27 cellular contexts compared by ENCODE assay signal in the genomic region with DNA sequence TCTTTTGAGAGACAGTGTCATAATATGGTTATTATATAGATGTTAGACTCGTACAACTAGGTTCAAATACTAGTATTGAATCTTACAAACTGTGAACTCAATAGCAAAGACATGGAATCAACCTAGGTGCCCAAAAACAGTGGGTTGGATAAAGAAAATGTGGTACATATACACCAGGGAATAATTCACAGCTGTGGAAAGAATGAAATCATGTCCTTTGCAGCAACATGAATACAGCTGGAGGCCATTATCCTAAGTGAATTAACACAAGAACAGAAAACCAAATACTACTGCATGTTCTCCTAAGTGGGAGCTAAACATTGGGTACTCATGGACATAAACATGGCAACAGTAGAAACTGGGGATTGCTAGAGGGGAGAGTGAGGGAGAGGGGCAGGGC.
"Had no signal": no experiment of that assay in that cellular context is flagged by ENCODE, and none has a peak within 500 bp of the region (broad histone marks: within the 10 kb centered on the region; RNA-seq: fewer than 3 reads in every experiment).

No MANE protein-coding gene starts in this region.

- H3K4me3 ChIP-seq: coronary artery, esophagus muscularis mucosa, lower lobe of right lung, prostate gland, sigmoid colon, suprapubic skin, transverse colon, upper lobe of right lung, uterus had no signal

- DNase-seq: dermis blood vessel endothelial cell; effector memory CD4-positive, alpha-beta T cell; foreskin melanocyte; hypothalamus; immature natural killer cell; islet precursor cell; kidney glomerular epithelial cell; left colon; left ventricle myocardium superior; lower lobe of right lung; naive thymus-derived CD8-positive, alpha-beta T cell; nephron progenitor cell; nucleus accumbens; right cardiac atrium; sigmoid colon; stimulated activated CD4-positive, alpha-beta T cell treated with anti-CD3 and anti-CD28 coated beads, Interleukin-2, amount 100 ng/mL, for 24 hours; stimulated activated CD4-positive, alpha-beta T cell treated with anti-CD3 and anti-CD28 coated beads, Interleukin-4, amount 100 ng/mL, for 24 hours; stimulated activated naive CD4-positive, alpha-beta T cell; stimulated activated naive CD8-positive, alpha-beta T cell treated with anti-CD3 and anti-CD28 coated beads, Interleukin-15, amount 100 ng/mL, for 72 hours; transverse colon; upper lobe of right lung; uterus had no signal

- H3K4me3 Mint-ChIP-seq: immature natural killer cell; naive thymus-derived CD8-positive, alpha-beta T cell; nephron progenitor cell; stimulated activated naive CD8-positive, alpha-beta T cell treated with anti-CD3 and anti-CD28 coated beads, Interleukin-15, amount 100 ng/mL, for 72 hours had no signal

- H3K4me1 Mint-ChIP-seq: nephron progenitor cell had no signal

- H3K9me3 ChIP-seq: esophagus muscularis mucosa, lower lobe of right lung, prostate gland, sigmoid colon, suprapubic skin, transverse colon, upper lobe of right lung, uterus had no signal

- H3K36me3 ChIP-seq: esophagus muscularis mucosa, lower lobe of right lung, prostate gland, sigmoid colon, suprapubic skin, uterus had no signal

- H3K27me3 ChIP-seq: esophagus muscularis mucosa, sigmoid colon, suprapubic skin, transverse colon, upper lobe of right lung, uterus had no signal

- FAIRE-seq: endothelial cell of umbilical vein had no signal

- H3K27ac Mint-ChIP-seq: immature natural killer cell, nephron progenitor cell had no signal

- H3K9me3 Mint-ChIP-seq: immature natural killer cell; naive thymus-derived CD8-positive, alpha-beta T cell; nephron progenitor cell; stimulated activated naive CD8-positive, alpha-beta T cell treated with anti-CD3 and anti-CD28 coated beads, Interleukin-15, amount 100 ng/mL, for 72 hours had no signal

- H3K4me1 ChIP-seq: prostate gland had no signal

- H3K27ac ChIP-seq: coronary artery, esophagus muscularis mucosa, lower lobe of right lung, prostate gland, sigmoid colon, suprapubic skin, transverse colon, upper lobe of right lung, uterus had no signal

- ATAC-seq: left colon; left ventricle myocardium superior; lower lobe of right lung; naive thymus-derived CD8-positive, alpha-beta T cell; right cardiac atrium; stimulated activated naive CD8-positive, alpha-beta T cell treated with anti-CD3 and anti-CD28 coated beads, Interleukin-15, amount 100 ng/mL, for 72 hours; upper lobe of right lung had no signal
